Comparison of ENCODE assay signal across 11 cellular contexts in genomic region chr6:33290459-33290858, GRCh38. TPM values are rescaled to one million over a fixed set of nuclear protein-coding genes. Genes with fewer than 3 reads are reported as not detected.
DNase-seq lines count a peak whose midpoint lies in the region; ATAC-seq and TF ChIP-seq lines count a peak whose summit lies in the region.
"Had no signal": no experiment of that assay in that cellular context is flagged by ENCODE, and none has a peak within 500 bp of the region (broad histone marks: within the 10 kb centered on the region; RNA-seq: fewer than 3 reads in every experiment).

No MANE protein-coding gene starts in this region.

- no peaks in the 10 kb centered on the region for H3K9me3 ChIP-seq in GM23248 (ENCODE audit: low read depth)
- no peaks in the 10 kb centered on the region for H3K9me3 ChIP-seq in SJCRH30 (replicated peaks)
- H3K9me3 ChIP-seq in esophagus squamous epithelium, result no peaks in the 10 kb centered on the region
- H3K9me3 ChIP-seq in upper lobe of left lung, result no peaks in the 10 kb centered on the region
- H3K9me3 ChIP-seq: tibial nerve had no signal

- H3K36me3 ChIP-seq in GM23248 (ENCODE audit: low read depth), result peaks cover 13% of the 10 kb centered on the region; the same call in 1 of the 2 replicates
- peaks cover 19% of the 10 kb centered on the region for H3K36me3 ChIP-seq in SJCRH30
- peaks cover 12 to 76% (median 39%) of the 10 kb centered on the region in 3 donors for H3K36me3 ChIP-seq in esophagus squamous epithelium
- H3K36me3 ChIP-seq in rectal smooth muscle tissue (ENCODE audit: control insufficient read depth, insufficient read depth, low read length), result peaks cover 20% of the 10 kb centered on the region
- H3K36me3 ChIP-seq in upper lobe of left lung, result peaks cover 20 to 68% (median 45%) of the 10 kb centered on the region in 4 donors

- H3F3A ChIP-seq in GM23248 (ENCODE audit: insufficient read depth), result no peaks in the 10 kb centered on the region

- H3K4me3 ChIP-seq in GM23248, result peak overlapping the region; percentile 98
- H3K4me3 ChIP-seq in SJCRH30, result peak overlapping the region; percentile 73
- H3K4me3 ChIP-seq in esophagus squamous epithelium, result peak overlapping the region in 3 of 4 donors; percentile 82 to 84 (median 82)
- peak overlapping the region; percentile 66 for H3K4me3 ChIP-seq in rectal smooth muscle tissue (ENCODE audit: low read length)
- H3K4me3 ChIP-seq in upper lobe of left lung, result peak overlapping the region in 1 of 4 donors; percentile 94

- no peaks in the 10 kb centered on the region for H4K20me1 ChIP-seq in GM23248 (ENCODE audit: insufficient read depth)

- H3K4me2 ChIP-seq in GM23248 (ENCODE audit: unreplicated experiment), result peak overlapping the region; percentile 99

- 63 to 68% methylated on average over 7 of the region's 7 CpGs for WGBS in GM23248 (ENCODE audit: low coverage in 1 of 2, low lambda C conversion rate in 2 of 2, missing lambda C conversion rate in 2 of 2), 2 experiments
- 60 to 74% methylated on average over 6 to 7 of the region's 7 CpGs for WGBS in esophagus squamous epithelium, 2 donors
- 63 to 69% methylated on average over 7 of the region's 7 CpGs for WGBS in upper lobe of left lung, 2 donors

- H3K27me3 ChIP-seq in GM23248 (replicated peaks; ENCODE audit: insufficient read depth) (no peaks in the 10 kb centered on the region), SJCRH30 (no peaks in the 10 kb centered on the region), esophagus squamous epithelium (no peaks in the 10 kb centered on the region), rectal smooth muscle tissue (ENCODE audit: control insufficient read depth, insufficient read depth, low read length) (no peaks in the 10 kb centered on the region), upper lobe of left lung (no peaks in the 10 kb centered on the region)
- H3K27me3 ChIP-seq: tibial nerve had no signal

- TF ChIP-seq CTCF in esophagus squamous epithelium (IDR thresholded peaks at IDR 0.05) (no peak), upper lobe of left lung (IDR thresholded peaks at IDR 0.05) (no peak)

- H3K4me1 ChIP-seq in GM23248 (ENCODE audit: insufficient read depth) (peaks cover 13% of the 10 kb centered on the region), SJCRH30 (peaks cover 7% of the 10 kb centered on the region; the same call in 1 of the 2 replicates), esophagus squamous epithelium (peaks cover 21 to 55% (median 25%) of the 10 kb centered on the region in 3 donors), rectal smooth muscle tissue (ENCODE audit: control insufficient read depth, insufficient read depth, low read length) (peaks cover 18% of the 10 kb centered on the region), upper lobe of left lung (peaks cover 17 to 26% (median 22%) of the 10 kb centered on the region in 4 donors)

- peaks cover 57% of the 10 kb centered on the region for H3K79me2 ChIP-seq in GM23248 (ENCODE audit: insufficient read depth)

- in situ Hi-C loops in GM23248 (cut with MboI), result no loop called here

- H3K9ac ChIP-seq in GM23248 (peak overlapping the region; percentile 94), rectal smooth muscle tissue (ENCODE audit: low read length) (no peak overlapping the region)

- intact Hi-C loops in esophagus squamous epithelium (cut with DNase I), result no loop called here
- intact Hi-C loops in posterior cingulate gyrus (cut with DNase I), result no loop called here

- no peak for TF ChIP-seq EP300 in upper lobe of left lung (IDR thresholded peaks at IDR 0.05)

- no peaks in the 10 kb centered on the region for H3K9me2 ChIP-seq in GM23248 (ENCODE audit: insufficient read depth)

- no peak for TF ChIP-seq POLR2A in esophagus squamous epithelium (IDR thresholded peaks at IDR 0.05)
- TF ChIP-seq POLR2A in upper lobe of left lung (IDR thresholded peaks at IDR 0.05), result no peak

- no peak overlapping the region for H3K27ac ChIP-seq in GM23248
- no peak overlapping the region for H3K27ac ChIP-seq in SJCRH30
- peak overlapping the region in 2 of 4 donors; percentile 83 to 92 for H3K27ac ChIP-seq in esophagus squamous epithelium
- H3K27ac ChIP-seq in rectal smooth muscle tissue (ENCODE audit: low read depth, low read length), result no peak overlapping the region
- H3K27ac ChIP-seq in upper lobe of left lung, result peak overlapping the region in 1 of 4 donors; percentile 84

- H2AFZ ChIP-seq in GM23248, result no peak overlapping the region

- no peak for DNase-seq in GM23248
- DNase-seq in SJCRH30, result no peak
- DNase-seq in esophagus squamous epithelium (lab: John Stamatoyannopoulos, UW), result no peak
- no peak for DNase-seq in upper lobe of left lung
- DNase-seq in activated CD8-positive, alpha-beta memory T cell treated with anti-CD3 and anti-CD28 coated beads for 24 hours, result no peak
- no peak for DNase-seq in posterior cingulate gyrus
- DNase-seq: activated CD4-positive, alpha-beta T cell treated with anti-CD3 and anti-CD28 coated beads, Interleukin-2, amount 50 U/mL, for 1 hour; KG1 had no signal

- no peak for ATAC-seq in upper lobe of left lung (ENCODE audit: low FRiP score in 2 of 2)
- no peak for ATAC-seq in HG03025 (IDR thresholded peaks at IDR 0.05; ENCODE audit: low FRiP score, unreplicated experiment)

RNA-seq across cellular contexts. Expression of gene PFDN6, which starts 1.1 kb away (rescaled TPM):
- 31.9 and 38.7 TPM in 2 replicates for total RNA-seq in GM23248 (2014; rRNA removed; shearing (Covaris generic))
- 7.9 and 9.1 TPM in 2 replicates for polyA plus RNA-seq in GM23248 (2016; fragmentation: Nextera tagmentation; extraction: Ambion mirVana)
- total RNA-seq in SJCRH30 (2014; rRNA removed; shearing (Covaris generic)), result 102 and 104 TPM in 2 replicates
- total RNA-seq in esophagus squamous epithelium, result 10 to 100 TPM; 28.6 to 71.0 (median 43.5) TPM
- 10 to 100 TPM; 13.8 to 42.9 (median 30.7) TPM for total RNA-seq in upper lobe of left lung

RNA-seq across cellular contexts. Expression of gene WDR46, which starts 1.4 kb away (rescaled TPM):
- 64.4 and 81.9 TPM in 2 replicates for total RNA-seq in GM23248 (2014; rRNA removed; shearing (Covaris generic))
- 79.4 and 90.9 TPM in 2 replicates for polyA plus RNA-seq in GM23248 (2016; fragmentation: Nextera tagmentation; extraction: Ambion mirVana)
- 54.6 and 61.5 TPM in 2 replicates for total RNA-seq in SJCRH30 (2014; rRNA removed; shearing (Covaris generic))
- total RNA-seq in esophagus squamous epithelium, result 10 to 100 TPM; 30.0 to 62.3 (median 55.6) TPM
- total RNA-seq in upper lobe of left lung, result 10 to 100 TPM; 21.1 to 50.3 (median 41.7) TPM

RNA-seq across cellular contexts. Expression of gene RGL2, which starts 8.3 kb away (rescaled TPM):
- 18.5 and 21.1 TPM in 2 replicates for total RNA-seq in GM23248 (2014; rRNA removed; shearing (Covaris generic))
- polyA plus RNA-seq in GM23248 (2016; fragmentation: Nextera tagmentation; extraction: Ambion mirVana), result 22.4 and 23.3 TPM in 2 replicates
- 14.3 and 20.9 TPM in 2 replicates for total RNA-seq in SJCRH30 (2014; rRNA removed; shearing (Covaris generic))
- total RNA-seq in esophagus squamous epithelium (10 to 100 TPM; 54.9 to 78.7 (median 63.2) TPM), upper lobe of left lung (100 to 1,000 TPM in 2 of 6 donors, 10 to 100 TPM in 4; 56.5 to 149 (median 77.9) TPM)

RNA-seq across cellular contexts. Expression of gene B3GALT4, which starts 13.5 kb away (rescaled TPM):
- 2.6 and 2.7 TPM in 2 replicates for total RNA-seq in GM23248 (2014; rRNA removed; shearing (Covaris generic))
- 2.4 and 2.7 TPM in 2 replicates for polyA plus RNA-seq in GM23248 (2016; fragmentation: Nextera tagmentation; extraction: Ambion mirVana)
- 0.84 and 0.95 TPM in 2 replicates for total RNA-seq in SJCRH30 (2014; rRNA removed; shearing (Covaris generic))
- total RNA-seq in esophagus squamous epithelium (10 to 100 TPM in 3 of 4 donors, 1 to 10 TPM in 1; 9.4 to 31.1 (median 15.0) TPM), upper lobe of left lung (10 to 100 TPM; 20.1 to 29.7 (median 23.2) TPM)

RNA-seq across cellular contexts. Expression of gene RPS18, which starts 18.6 kb away (rescaled TPM):
- total RNA-seq in GM23248 (2014; rRNA removed; shearing (Covaris generic)), result 2,521 and 3,021 TPM in 2 replicates
- 1,848 and 1,924 TPM in 2 replicates for polyA plus RNA-seq in GM23248 (2016; fragmentation: Nextera tagmentation; extraction: Ambion mirVana)
- 5,924 and 6,385 TPM in 2 replicates for total RNA-seq in SJCRH30 (2014; rRNA removed; shearing (Covaris generic))
- total RNA-seq in esophagus squamous epithelium, result 1,000 to 10,000 TPM; 1,955 to 5,522 (median 4,042) TPM
- total RNA-seq in upper lobe of left lung, result 1,000 to 10,000 TPM in 4 of 6 donors, 100 to 1,000 TPM in 2; 535 to 2,038 (median 1,627) TPM
